Comparison of ENCODE assay signal across 8 cellular contexts in the genomic region with DNA sequence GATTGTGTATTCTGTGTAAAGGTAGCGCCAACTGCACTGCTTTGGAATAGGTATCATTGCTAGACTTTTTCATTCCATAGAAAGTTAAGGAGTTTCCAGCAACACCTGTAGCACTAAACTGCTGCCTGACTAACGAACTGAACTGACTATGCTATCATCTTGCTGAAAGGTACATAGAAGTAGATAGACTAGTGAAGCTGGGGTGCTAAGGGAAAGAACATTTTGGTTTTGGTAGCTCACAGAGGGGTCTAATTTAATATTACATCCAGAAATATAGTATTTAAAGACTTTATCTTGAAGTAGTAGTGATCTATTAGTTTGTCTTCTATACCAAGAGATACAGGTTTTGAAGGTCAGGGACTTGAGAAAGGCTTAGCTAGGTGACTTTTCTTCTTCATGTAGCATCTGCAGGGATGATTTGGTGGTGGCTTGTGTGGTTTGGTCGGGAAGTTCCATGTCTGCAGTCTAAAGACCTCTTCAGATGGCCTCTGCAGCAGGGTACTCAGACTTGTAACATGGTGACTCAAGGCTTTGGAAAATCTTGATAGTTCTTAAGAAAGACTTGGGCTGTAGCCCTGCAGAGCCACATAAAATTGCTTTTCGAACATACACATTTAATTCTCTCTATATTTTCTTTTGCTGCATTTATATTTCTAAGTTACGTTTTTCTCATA. TPM values are rescaled to one million over a fixed set of nuclear protein-coding genes. Genes with fewer than 3 reads are reported as not detected.
DNase-seq lines count a peak whose midpoint lies in the region; ATAC-seq and TF ChIP-seq lines count a peak whose summit lies in the region.

No MANE protein-coding gene starts in this region.

- TF ChIP-seq CTCF in Peyer's patch (IDR thresholded peaks at IDR 0.05) (no peak), foreskin keratinocyte (conservative IDR thresholded peaks at IDR 0.05) (no peak)

- no peaks in the 10 kb centered on the region for H3K9me3 Mint-ChIP-seq in activated naive CD8-positive, alpha-beta T cell (ENCODE audit: low read depth)

- peak; percentile 59 for ATAC-seq in GM18907 (IDR thresholded peaks at IDR 0.05; ENCODE audit: unreplicated experiment)
- ATAC-seq in HG03442 (IDR thresholded peaks at IDR 0.05; ENCODE audit: unreplicated experiment) = peak; percentile 62
- no peak for ATAC-seq in foreskin keratinocyte

- H3K23ac ChIP-seq in mesendoderm (ENCODE audit: low read length) = no peak overlapping the region

- peaks cover 0 to 39% (median 20%) of the 10 kb centered on the region in 4 donors for H3K4me1 ChIP-seq in Peyer's patch
- peaks cover 2% of the 10 kb centered on the region for H3K4me1 ChIP-seq in mesendoderm (ENCODE audit: control insufficient read depth, low read depth, low read length)
- peaks cover 16% of the 10 kb centered on the region for H3K4me1 ChIP-seq in foreskin keratinocyte

- H3K18ac ChIP-seq in mesendoderm (ENCODE audit: low read length) = no peak overlapping the region

- H3K9me3 ChIP-seq in Peyer's patch = no peaks in the 10 kb centered on the region

- H3K79me1 ChIP-seq in mesendoderm (ENCODE audit: low read length) = no peaks in the 10 kb centered on the region

- WGBS in mesendoderm (ENCODE audit: extremely low coverage, insufficient coverage, low lambda C conversion rate) = no CpG with 5 or more reads among the region's 5 CpGs

- H2BK5ac ChIP-seq in mesendoderm (ENCODE audit: low read length) = no peak overlapping the region

- H3K27me3 Mint-ChIP-seq in activated naive CD8-positive, alpha-beta T cell = no peaks in the 10 kb centered on the region

- H3K9ac ChIP-seq in mesendoderm (ENCODE audit: low read length) = no peak overlapping the region

- H3K36me3 ChIP-seq in Peyer's patch (no peaks in the 10 kb centered on the region), mesendoderm (ENCODE audit: control insufficient read depth, insufficient read depth, low read length) (no peaks in the 10 kb centered on the region)

- no peak overlapping the region for H4K5ac ChIP-seq in mesendoderm (ENCODE audit: low read length)

- H3K27me3 ChIP-seq in Peyer's patch (no peaks in the 10 kb centered on the region), mesendoderm (ENCODE audit: insufficient read depth, low read length, poor library complexity) (no peaks in the 10 kb centered on the region), foreskin keratinocyte (no peaks in the 10 kb centered on the region)

- no peak overlapping the region for H2BK15ac ChIP-seq in mesendoderm (replicated peaks; ENCODE audit: low read depth)

- H3K4me3 ChIP-seq in Peyer's patch (no peak overlapping the region), mesendoderm (ENCODE audit: low read length) (no peak overlapping the region)

- no peak for TF ChIP-seq POLR2A in Peyer's patch (IDR thresholded peaks at IDR 0.05)

- no peak overlapping the region for H2AK5ac ChIP-seq in mesendoderm (ENCODE audit: low read length)

- H3K4me1 Mint-ChIP-seq in activated naive CD8-positive, alpha-beta T cell (ENCODE audit: low read depth) = peaks cover 94% of the 10 kb centered on the region

- H2BK120ac ChIP-seq in mesendoderm (ENCODE audit: low read depth, low read length) = no peak overlapping the region

- H3K79me2 ChIP-seq in mesendoderm (ENCODE audit: control insufficient read depth, insufficient read depth, low read length) = peaks cover 82% of the 10 kb centered on the region

- H3K27ac ChIP-seq in Peyer's patch (peak overlapping the region in 1 of 4 donors; percentile 1), mesendoderm (ENCODE audit: low read depth, low read length) (no peak overlapping the region), foreskin keratinocyte (no peak overlapping the region)

- no peak overlapping the region for H3K4me2 ChIP-seq in mesendoderm (ENCODE audit: low read length)

- peaks cover 11% of the 10 kb centered on the region for H3K36me3 Mint-ChIP-seq in activated naive CD8-positive, alpha-beta T cell

- peak; percentile 13 to 57 (median 27) for DNase-seq in stimulated activated CD4-positive, alpha-beta T cell treated with anti-CD3 and anti-CD28 coated beads, TNF-alpha, amount 100 ng/mL, for 24 hours (ENCODE audit: low read depth in 3 of 3)
- DNase-seq in Peyer's patch = no peak
- no peak for DNase-seq in SHP77 (lab: John Stamatoyannopoulos, UW)
- DNase-seq in mesendoderm = no peak
- DNase-seq in foreskin keratinocyte = no peak

- H3K4me3 Mint-ChIP-seq in activated naive CD8-positive, alpha-beta T cell = peak overlapping the region; percentile 46

- no peak overlapping the region for H3K4ac ChIP-seq in mesendoderm (ENCODE audit: low read depth, low read length)

- peak overlapping the region; percentile 87 for H3K27ac Mint-ChIP-seq in activated naive CD8-positive, alpha-beta T cell

- H3K56ac ChIP-seq in mesendoderm (ENCODE audit: low read length) = no peak overlapping the region

- H4K8ac ChIP-seq in mesendoderm (ENCODE audit: low read depth, low read length) = no peak overlapping the region

RNA-seq across cellular contexts. Expression of a gene that starts 10.2 kb away (rescaled TPM):
- total RNA-seq in Peyer's patch (100 to 1,000 TPM in 2 of 4 donors, 10 to 100 TPM in 2; 79.9 to 218 (median 91.5) TPM), foreskin keratinocyte (48.6 and 51.1 TPM in 2 replicates)
- 61.3 TPM for polyA plus RNA-seq in mesendoderm (2013, experiment 1 of 2)
- 60.1 TPM for polyA plus RNA-seq in mesendoderm (2013, experiment 2 of 2)
- polyA plus RNA-seq in foreskin keratinocyte = 14.2 and 16.8 TPM in 2 replicates

Comparison
In these comparisons a context has a peak if more than half of its experiments do, and no peak if none do; other contexts are left out.
1. DNase-seq: peak in stimulated activated CD4-positive, alpha-beta T cell treated with anti-CD3 and anti-CD28 coated beads, TNF-alpha, amount 100 ng/mL, for 24 hours (3 of 3); none in Peyer's patch (0 of 3), SHP77 (0 of 2), mesendoderm (single experiment) and foreskin keratinocyte (0 of 2).